Comparison of ENCODE assay signal across 1 cellular context in the genomic region with DNA sequence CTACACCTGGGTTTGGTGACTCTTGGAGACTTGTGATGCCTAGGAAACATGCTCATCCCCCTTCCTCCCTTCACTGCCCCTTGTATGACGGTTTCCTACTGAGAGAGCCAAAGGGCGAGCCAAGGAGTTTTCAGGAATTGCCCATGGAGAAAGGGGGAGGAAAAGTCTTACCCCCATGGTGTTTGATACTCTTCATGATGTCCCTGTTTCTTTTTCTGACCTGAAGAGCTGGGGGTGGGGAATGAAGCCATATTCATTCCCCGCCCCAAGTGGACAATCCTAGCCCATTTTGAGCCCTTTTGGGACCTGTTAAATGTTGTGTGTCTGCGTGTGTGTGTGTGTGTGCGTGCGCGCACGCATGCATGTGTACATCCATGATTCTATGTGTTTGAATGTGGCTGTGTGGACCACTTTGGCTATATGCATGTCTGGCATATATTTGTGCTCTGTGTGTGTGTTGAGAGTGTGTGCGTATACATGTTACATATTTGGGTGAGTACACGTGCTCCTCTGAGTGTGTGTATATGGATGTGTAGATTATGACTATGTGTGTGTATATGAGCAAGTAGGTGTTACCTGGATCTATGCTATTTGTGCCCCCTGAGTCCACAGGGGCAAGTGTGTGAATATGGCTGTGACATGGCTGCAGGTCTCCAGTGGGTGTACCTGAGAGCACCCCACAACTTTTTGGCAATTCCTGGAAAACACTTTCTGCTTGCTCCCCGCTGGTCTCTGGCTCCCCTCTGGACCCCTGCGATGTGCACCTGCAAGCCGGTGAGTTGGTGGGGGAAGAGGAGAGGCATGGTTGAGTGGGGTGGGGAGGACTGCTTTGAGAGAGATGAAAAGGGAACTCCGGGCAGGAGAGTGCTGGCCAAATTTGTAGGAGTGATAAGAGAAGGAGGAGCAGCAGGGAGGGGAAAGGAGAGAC.
TF ChIP-seq lines count a peak whose summit lies in the region.

No MANE protein-coding gene starts in this region.

TF ChIP-seq in K562, 482 proteins besides CTCF, POLR2A, EP300 and RAD21:
- TF ChIP-seq ZNF263 (CRISPR knock-in tag; IDR thresholded peaks at IDR 0.05; ENCODE audit: borderline replicate concordance) (peak; percentile 93), CTBP1 (IDR thresholded peaks at IDR 0.05; ENCODE audit: borderline replicate concordance) (peak; percentile 60; the same call in 1 of the 2 replicates), JUN (IDR thresholded peaks at IDR 0.05; ENCODE audit: borderline replicate concordance, low read depth, low read length) (no peak), JUN (CRISPR knock-in tag; IDR thresholded peaks at IDR 0.05; ENCODE audit: borderline replicate concordance) (no peak)
